ENCODE assay signal across 11 cellular contexts in the genomic region with DNA sequence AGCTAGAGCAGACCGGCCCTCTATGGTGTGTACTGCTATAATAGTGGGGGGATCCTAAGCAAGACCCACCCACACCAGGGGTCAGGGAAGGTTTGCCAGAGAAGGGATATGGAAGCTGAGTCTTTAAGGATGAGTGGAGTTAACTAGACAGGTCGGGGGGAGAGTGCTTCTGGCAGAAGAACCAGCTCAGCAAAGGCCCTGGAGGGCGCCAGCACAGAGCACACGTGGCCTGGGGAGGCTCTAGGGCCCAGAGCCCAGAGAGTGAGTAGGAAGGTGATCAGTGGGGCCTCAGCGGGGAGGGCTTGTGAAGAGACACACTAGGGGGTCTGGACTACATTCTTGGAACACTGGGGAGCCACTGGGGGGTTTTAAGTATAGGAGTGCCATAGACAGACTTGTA. TPM values are rescaled to one million over a fixed set of nuclear protein-coding genes. Genes with fewer than 3 reads are reported as not detected.
DNase-seq lines count a peak whose midpoint lies in the region; ATAC-seq and TF ChIP-seq lines count a peak whose summit lies in the region.
"Had no signal": no experiment of that assay in that cellular context is flagged by ENCODE, and none has a peak within 500 bp of the region (broad histone marks: within the 10 kb centered on the region; RNA-seq: fewer than 3 reads in every experiment).

No MANE protein-coding gene starts in this region.

- peaks cover 44% of the 10 kb centered on the region for H3K27me3 ChIP-seq in AG04450 (ENCODE audit: control insufficient read depth, insufficient read depth, low read length)
- no peaks in the 10 kb centered on the region for H3K27me3 ChIP-seq in NT2/D1 (ENCODE audit: insufficient read depth, insufficient read length)
- H3K27me3 ChIP-seq in esophagus squamous epithelium: peaks cover 0 to 21% (median 0%) of the 10 kb centered on the region in 4 donors
- H3K27me3 ChIP-seq in osteoblast (ENCODE audit: insufficient read depth, low read length): peaks cover 19% of the 10 kb centered on the region

- H3K4me1 ChIP-seq in NT2/D1 (ENCODE audit: insufficient read depth, insufficient read length): peaks cover 41% of the 10 kb centered on the region
- peaks cover 17 to 38% (median 26%) of the 10 kb centered on the region in 3 donors for H3K4me1 ChIP-seq in esophagus squamous epithelium
- H3K4me1 ChIP-seq in osteoblast (ENCODE audit: insufficient read depth, low read length): peaks cover 24% of the 10 kb centered on the region

- TF ChIP-seq POLR2A in esophagus squamous epithelium (IDR thresholded peaks at IDR 0.05): no peak

- H2AFZ ChIP-seq in osteoblast (ENCODE audit: low read length): peak overlapping the region; percentile 43

- DNase-seq in AG04450 (ENCODE audit: low read depth, low spot score) (no peak), NT2/D1 (ENCODE audit: low read depth, low spot score) (no peak), esophagus squamous epithelium (lab: John Stamatoyannopoulos, UW) (no peak), osteoblast (ENCODE audit: insufficient read length, low spot score, missing footprints) (peak; percentile 62)
- DNase-seq in activated CD8-positive, alpha-beta memory T cell treated with anti-CD3 and anti-CD28 coated beads, Interleukin-2, amount 50 U/mL, for 4 hours: no peak
- DNase-seq: ACHN; activated gamma-delta T cell treated with Interleukin-2 at 50 U/mL for 16 hours; stimulated activated CD4-positive, alpha-beta T cell treated with anti-CD3 and anti-CD28 coated beads, Interleukin-4, amount 100 ng/mL, for 1 hour had no signal

- TF ChIP-seq CTCF in AG04450 (IDR thresholded peaks at IDR 0.05; ENCODE audit: low read depth, low read length) (no peak), esophagus squamous epithelium (IDR thresholded peaks at IDR 0.05) (no peak), osteoblast (IDR thresholded peaks at IDR 0.05; ENCODE audit: extremely low read depth, low read depth, low read length) (no peak)

- H3K9me3 ChIP-seq in AG04450 (ENCODE audit: control insufficient read depth, insufficient read depth, low read length) (no peaks in the 10 kb centered on the region), NT2/D1 (ENCODE audit: insufficient read depth, low read length) (no peaks in the 10 kb centered on the region), esophagus squamous epithelium (no peaks in the 10 kb centered on the region), osteoblast (ENCODE audit: low read depth, low read length) (no peaks in the 10 kb centered on the region)

- ATAC-seq in esophagus mucosa (no peak), HG03439 (IDR thresholded peaks at IDR 0.05; ENCODE audit: unreplicated experiment) (no peak)
- no peak for ATAC-seq in activated CD4-positive, CD25-positive, alpha-beta regulatory T cell treated with anti-CD3 and anti-CD28 coated beads, Interleukin-2, amount 50 U/mL, for 24 hours

- intact Hi-C loops in esophagus squamous epithelium (cut with DNase I): no loop called here

- 33 to 53% methylated on average over 5 of the region's 5 CpGs for WGBS in esophagus squamous epithelium, 2 donors

- H3K36me3 ChIP-seq in NT2/D1 (ENCODE audit: insufficient read depth, insufficient read length, low read length) (peaks cover 6% of the 10 kb centered on the region), esophagus squamous epithelium (no peaks in the 10 kb centered on the region), osteoblast (ENCODE audit: insufficient read depth, low read length) (no peaks in the 10 kb centered on the region)

- no peaks in the 10 kb centered on the region for H4K20me1 ChIP-seq in osteoblast (ENCODE audit: insufficient read depth, low read length)

- POLR2A ChIA-PET in AG04450 (lab: Yijun Ruan, JAX): no interaction called here

- H3K4me2 ChIP-seq in osteoblast (ENCODE audit: insufficient read depth, low read length): peak overlapping the region; percentile 71

- H3K27ac ChIP-seq in AG04450 (ENCODE audit: low read depth, low read length) (peak overlapping the region; percentile 91), esophagus squamous epithelium (peak overlapping the region; percentile 48 to 91 (median 80)), osteoblast (ENCODE audit: low read depth, low read length) (peak overlapping the region; percentile 75)

- CTCF ChIA-PET in AG04450 (lab: Charles Lee): interaction anchor here (0.6 to 1.7 kb wide), 4 partner anchors 40 to 482 kb away, joined by 3 to 6 read pairs (median 4); no protein-coding TSS in a partner anchor

- peak overlapping the region; percentile 43 for H3K9ac ChIP-seq in NT2/D1 (ENCODE audit: insufficient read length, low read depth)

- H3K79me2 ChIP-seq in osteoblast (ENCODE audit: insufficient read depth, low read length): no peaks in the 10 kb centered on the region

- H3K4me3 ChIP-seq in AG04450 (ENCODE audit: low read depth, low read length) (no peak overlapping the region), NT2/D1 (ENCODE audit: insufficient read length, low read depth) (no peak overlapping the region), esophagus squamous epithelium (no peak overlapping the region), osteoblast (ENCODE audit: insufficient read depth, low read length) (no peak overlapping the region)

RNA-seq across cellular contexts. Expression of a gene that starts 21.1 kb away (rescaled TPM):
- not detected in 2 replicates for polyA plus RNA-seq in AG04450 (2011; rRNA removed)
- polyA minus RNA-seq in AG04450 (2011; rRNA and poly(A)+ RNA removed): not detected in 2 replicates
- total RNA-seq in esophagus squamous epithelium (1 to 10 TPM; 1.6 to 9.6 (median 4.9) TPM), osteoblast (under 0.01 and 0.29 TPM in 2 replicates), esophagus mucosa (6.5 TPM)

RNA-seq across cellular contexts. Expression of a gene that starts 59.5 kb away (rescaled TPM):
- 0.20 and 0.27 TPM in 2 replicates for polyA plus RNA-seq in AG04450 (2011; rRNA removed)
- polyA minus RNA-seq in AG04450 (2011; rRNA and poly(A)+ RNA removed): 0.26 and 0.28 TPM in 2 replicates
- total RNA-seq in esophagus squamous epithelium: 1 to 10 TPM in 2 of 4 donors, under 1 TPM in 2; 0.53 to 3.8 (median 1.5) TPM
- 1.8 and 3.3 TPM in 2 replicates for total RNA-seq in osteoblast
- 0.16 TPM for total RNA-seq in esophagus mucosa
